25 cellular contexts compared by ENCODE assay signal in the genomic region with DNA sequence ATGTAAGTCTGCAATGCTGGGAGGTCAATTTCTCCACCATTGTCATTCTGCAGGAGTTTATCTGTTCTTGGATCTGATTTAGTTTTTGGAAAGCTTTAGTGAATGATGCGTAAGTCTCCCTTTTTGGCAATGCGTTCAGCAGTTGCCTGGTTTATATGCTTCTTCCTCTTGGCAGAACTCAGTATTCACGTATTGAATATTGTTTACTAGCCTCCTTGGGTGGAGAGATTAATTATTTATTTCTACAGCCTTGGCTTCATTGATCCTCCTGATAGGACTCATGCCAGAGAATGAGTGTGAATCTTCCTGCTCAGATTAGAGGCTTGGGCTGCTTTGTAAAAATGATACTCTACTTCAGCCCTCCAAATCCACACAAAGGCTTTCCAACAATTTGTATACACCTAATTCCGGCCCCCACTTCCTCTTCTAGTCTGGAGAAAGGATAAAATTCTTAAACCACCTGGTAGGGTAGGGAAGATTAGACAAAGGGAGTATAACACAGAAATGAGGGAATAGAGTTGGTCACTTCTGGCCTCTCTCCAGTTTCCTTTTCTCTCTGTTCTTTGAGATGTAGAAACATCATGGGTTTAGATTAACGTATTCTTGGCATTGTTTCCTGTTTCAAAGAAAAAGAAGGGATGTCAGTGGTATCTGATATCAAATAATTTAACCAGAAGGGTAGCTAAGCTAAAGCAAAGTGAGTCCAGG.
"Had no signal": no experiment of that assay in that cellular context is flagged by ENCODE, and none has a peak within 500 bp of the region (broad histone marks: within the 10 kb centered on the region; RNA-seq: fewer than 3 reads in every experiment).

No MANE protein-coding gene starts in this region.

- ATAC-seq: activated T-cell treated with anti-CD3 and anti-CD28 coated beads, Interleukin-2, amount 50 U/mL, for 72 hours; esophagus mucosa; gastrocnemius medialis; left cardiac atrium; left ventricle myocardium superior; mucosa of descending colon; sciatic nerve; stimulated activated effector memory CD8-positive, alpha-beta T cell treated with anti-CD3 and anti-CD28 coated beads, Interleukin-12 subunit alpha, Interleukin-12 subunit beta, amount 100 ng/mL, for 72 hours; stimulated activated naive CD8-positive, alpha-beta T cell treated with anti-CD3 and anti-CD28 coated beads, Interleukin-15, amount 100 ng/mL, for 72 hours had no signal

- DNase-seq: activated CD4-positive, alpha-beta T cell treated with anti-CD3 and anti-CD28 coated beads for 4 hours; activated CD4-positive, alpha-beta T cell treated with anti-CD3 and anti-CD28 coated beads, Interleukin-2, amount 50 U/mL, for 4 hours; activated naive CD4-positive, alpha-beta T cell treated with Interleukin-2 at 50 U/mL for 16 hours; activated T-cell treated with anti-CD3 and anti-CD28 coated beads for 4 hours; activated T-cell treated with anti-CD3 and anti-CD28 coated beads, Interleukin-2, amount 50 U/mL, for 72 hours; anterior cingulate cortex; cerebellar nuclear complex; cortex of kidney; gastrocnemius medialis; glutamatergic neuron; left cardiac atrium; left ventricle myocardium superior; mucosa of descending colon; stimulated activated CD4-positive, alpha-beta T cell treated with anti-CD3 and anti-CD28 coated beads, Interleukin-12 subunit alpha, Interleukin-12 subunit beta, amount 100 ng/mL, for 4 hours; stimulated activated CD4-positive, alpha-beta T cell treated with anti-CD3 and anti-CD28 coated beads, Interleukin-4, amount 100 ng/mL, for 1 hour; stimulated activated naive CD8-positive, alpha-beta T cell treated with anti-CD3 and anti-CD28 coated beads, Interleukin-15, amount 100 ng/mL, for 72 hours; substantia nigra; uterus had no signal

- H3K4me3 ChIP-seq: cardiac muscle cell, gastrocnemius medialis, mucosa of descending colon, skin epidermis, uterus had no signal

- FAIRE-seq: endothelial cell of umbilical vein, keratinocyte had no signal
